ENCODE assay signal across 1 cellular context in genomic region chr12:24378548-24379011, GRCh38.
A peak's percentile ranks its signal among the peaks of the same experiment; 100 is the strongest.
TF ChIP-seq lines count a peak whose summit lies in the region.

No MANE protein-coding gene starts in this region.

TF ChIP-seq in HEK293, 187 proteins besides CTCF, POLR2A, EP300 and RAD21 (continued from another document and continues in another):
- TF ChIP-seq ZNF510 (tag by site-specific recombination; IDR thresholded peaks at IDR 0.05; ENCODE audit: insufficient replicate concordance) (peak; percentile 51), ZXDB (tag by site-specific recombination; IDR thresholded peaks at IDR 0.05) (peak; percentile 89; the same call in 1 of the 2 replicates), ZNF266 (tag by site-specific recombination; IDR thresholded peaks at IDR 0.05; ENCODE audit: low read depth) (no peak), ZBTB44 (tag by site-specific recombination; IDR thresholded peaks at IDR 0.05) (peak; percentile 99), ZBTB7A (tag by site-specific recombination; IDR thresholded peaks at IDR 0.05; ENCODE audit: low read depth) (no peak), ZBTB20 (tag by site-specific recombination; IDR thresholded peaks at IDR 0.05) (no peak; the same call in 1 of the 2 replicates), ZBTB8A (tag by site-specific recombination; IDR thresholded peaks at IDR 0.05) (peak; percentile 68), KLF7 (tag by site-specific recombination; IDR thresholded peaks at IDR 0.05; ENCODE audit: borderline replicate concordance) (0 out of 2 replicates have a peak, but pooled peaks have one; percentile 36), ZNF391 (tag by site-specific recombination; IDR thresholded peaks at IDR 0.05; ENCODE audit: borderline replicate concordance, low read depth) (peak; percentile 62; the same call in 1 of the 2 replicates), ZIC2 (tag by site-specific recombination; IDR thresholded peaks at IDR 0.05) (peak; percentile 84), ZNF341 (tag by site-specific recombination; IDR thresholded peaks at IDR 0.05; ENCODE audit: low read depth) (no peak), ZNF747 (tag by site-specific recombination; IDR thresholded peaks at IDR 0.05) (no peak), ZNF148 (tag by site-specific recombination; IDR thresholded peaks at IDR 0.05; ENCODE audit: borderline replicate concordance) (no peak), ZNF404 (tag by site-specific recombination; IDR thresholded peaks at IDR 0.05) (no peak), ZNF155 (tag by site-specific recombination; IDR thresholded peaks at IDR 0.05) (no peak), ZBTB6 (tag by site-specific recombination; IDR thresholded peaks at IDR 0.05) (no peak), ZFP41 (tag by site-specific recombination; IDR thresholded peaks at IDR 0.05; ENCODE audit: borderline replicate concordance) (no peak), ZNF560 (tag by site-specific recombination; IDR thresholded peaks at IDR 0.05; ENCODE audit: borderline replicate concordance) (no peak), ZNF157 (tag by site-specific recombination; IDR thresholded peaks at IDR 0.05) (no peak), ZNF175 (tag by site-specific recombination; IDR thresholded peaks at IDR 0.05) (no peak), ZNF530 (tag by site-specific recombination; IDR thresholded peaks at IDR 0.05; ENCODE audit: low read depth) (no peak), ZNF239 (tag by site-specific recombination; IDR thresholded peaks at IDR 0.05) (no peak), BCL11A (tag by site-specific recombination; IDR thresholded peaks at IDR 0.05; ENCODE audit: low read depth) (peak; percentile 59; the same call in 1 of the 2 replicates), PBX3 (CRISPR knock-in tag; IDR thresholded peaks at IDR 0.05) (no peak), ELK4 (IDR thresholded peaks at IDR 0.05; ENCODE audit: borderline replicate concordance, low read depth, low read length) (no peak), ZNF18 (tag by site-specific recombination; IDR thresholded peaks at IDR 0.05) (peak; percentile 85), ZNF121 (tag by site-specific recombination; IDR thresholded peaks at IDR 0.05) (0 out of 2 replicates have a peak, but pooled peaks have one; percentile 28), ZBTB21 (tag by site-specific recombination; IDR thresholded peaks at IDR 0.05) (peak; percentile 85), ZNF202 (tag by site-specific recombination; IDR thresholded peaks at IDR 0.05; ENCODE audit: borderline replicate concordance) (no peak), INSM2 (tag by site-specific recombination; IDR thresholded peaks at IDR 0.05) (peak; percentile 94), ZNF596 (tag by site-specific recombination; IDR thresholded peaks at IDR 0.05) (peak; percentile 47; the same call in 1 of the 2 replicates), ZNF169 (tag by site-specific recombination; IDR thresholded peaks at IDR 0.05) (no peak), ZNF561 (tag by site-specific recombination; IDR thresholded peaks at IDR 0.05; ENCODE audit: borderline replicate concordance) (peak; percentile 95), IKZF3 (tag by site-specific recombination; IDR thresholded peaks at IDR 0.05) (peak; percentile 94), HOXC10 (CRISPR knock-in tag; IDR thresholded peaks at IDR 0.05) (no peak), ZFHX2 (tag by site-specific recombination; conservative IDR thresholded peaks at IDR 0.05) (no peak), ZNF610 (tag by site-specific recombination; IDR thresholded peaks at IDR 0.05; ENCODE audit: borderline replicate concordance) (peak; percentile 82), ZNF654 (tag by site-specific recombination; IDR thresholded peaks at IDR 0.05; ENCODE audit: low read depth) (no peak), ZNF639 (tag by site-specific recombination; IDR thresholded peaks at IDR 0.05) (peak; percentile 61; the same call in 1 of the 2 replicates), ZNF2 (tag by site-specific recombination; IDR thresholded peaks at IDR 0.05) (peak; percentile 75), ZNF350 (tag by site-specific recombination; IDR thresholded peaks at IDR 0.05) (0 out of 2 replicates have a peak, but pooled peaks have one; percentile 61), ZNF76 (tag by site-specific recombination; IDR thresholded peaks at IDR 0.05; ENCODE audit: borderline replicate concordance, low read depth) (peak; percentile 47; the same call in 1 of the 2 replicates), ZSCAN30 (tag by site-specific recombination; IDR thresholded peaks at IDR 0.05) (peak; percentile 97), ZNF223 (tag by site-specific recombination; IDR thresholded peaks at IDR 0.05) (no peak), ZNF362 (tag by site-specific recombination; IDR thresholded peaks at IDR 0.05) (0 out of 2 replicates have a peak, but pooled peaks have one; percentile 35), ZNF658 (tag by site-specific recombination; IDR thresholded peaks at IDR 0.05) (no peak), ZNF394 (tag by site-specific recombination; IDR thresholded peaks at IDR 0.05; ENCODE audit: borderline replicate concordance) (peak; percentile 69), ZNF26 (tag by site-specific recombination; IDR thresholded peaks at IDR 0.05) (no peak), ZNF302 (tag by site-specific recombination; IDR thresholded peaks at IDR 0.05; ENCODE audit: low read depth) (no peak), ZNF214 (tag by site-specific recombination; IDR thresholded peaks at IDR 0.05; ENCODE audit: borderline replicate concordance) (no peak), ZNF521 (tag by site-specific recombination; IDR thresholded peaks at IDR 0.05) (no peak), HOXD13 (CRISPR knock-in tag; IDR thresholded peaks at IDR 0.05; ENCODE audit: borderline replicate concordance) (peak; percentile 93)
